ENCODE assay signal across 8 cellular contexts in genomic region chr4:151117371-151117962, GRCh38. TPM values are rescaled to one million over a fixed set of nuclear protein-coding genes. Genes with fewer than 3 reads are reported as not detected.
DNase-seq lines count a peak whose midpoint lies in the region; ATAC-seq and TF ChIP-seq lines count a peak whose summit lies in the region.

No MANE protein-coding gene starts in this region.

- no peak overlapping the region for H3K4me3 Mint-ChIP-seq in T-cell

- POLR2A ChIA-PET in T-cell (lab: Charles Lee): no interaction called here

- H3K36me3 ChIP-seq in kidney epithelial cell (ENCODE audit: control insufficient read depth, insufficient read depth, low read length): no peaks in the 10 kb centered on the region

- no peaks in the 10 kb centered on the region for H3K9me3 Mint-ChIP-seq in T-cell

- peaks cover 3 to 10% (median 3%) of the 10 kb centered on the region in 3 donors for H3K4me1 Mint-ChIP-seq in T-cell

- peaks cover 6% of the 10 kb centered on the region for H3K36me3 Mint-ChIP-seq in T-cell

- no peak overlapping the region for H3K4me3 ChIP-seq in kidney epithelial cell (ENCODE audit: low read depth, low read length)

- ATAC-seq in GM18499 (IDR thresholded peaks at IDR 0.05; ENCODE audit: insufficient read depth, unreplicated experiment) (peak; percentile 94), HG02763 (IDR thresholded peaks at IDR 0.05; ENCODE audit: unreplicated experiment) (peak; percentile 92), T-cell (replicated peaks in 1 of 4) (peak; percentile 70 to 81 (median 72))

- H3K27me3 ChIP-seq in kidney epithelial cell (ENCODE audit: control insufficient read depth, insufficient read depth, low read length): no peaks in the 10 kb centered on the region

- CTCF ChIA-PET in T-cell (lab: Charles Lee): interaction anchor here in 1 of 2 donors (0.7 to 1.5 kb wide), 11 partner anchors 9 to 1966 kb away, joined by 3 to 12 read pairs (median 3); no protein-coding TSS in a partner anchor

- H3K27ac Mint-ChIP-seq in T-cell: no peak overlapping the region

- no peaks in the 10 kb centered on the region for H3K27me3 Mint-ChIP-seq in T-cell

- DNase-seq in AG08396 (ENCODE audit: low spot score): peak; percentile 49
- peak; percentile 34 for DNase-seq in NCI-H1092 (lab: John Stamatoyannopoulos, UW)
- peak in 29 of 34 experiments; percentile 4 to 57 (median 35) for DNase-seq in T-cell
- peak; percentile 32 for DNase-seq in central memory CD4-positive, alpha-beta T cell
- DNase-seq in kidney epithelial cell (ENCODE audit: low read depth): peak; percentile 29
- DNase-seq in stimulated activated CD4-positive, alpha-beta T cell treated with anti-CD3 and anti-CD28 coated beads, Interleukin-4, amount 100 ng/mL, for 4 hours: peak; percentile 28 to 38

- TF ChIP-seq CTCF in kidney epithelial cell (IDR thresholded peaks at IDR 0.05; ENCODE audit: insufficient read depth, low read length, poor library complexity, severe bottlenecking): peak; percentile 75

RNA-seq across cellular contexts. Expression of gene RPS3A, which starts 18.0 kb away (rescaled TPM):
- 1,000 to 10,000 TPM; 2,890 to 3,559 (median 3,361) TPM for total RNA-seq in T-cell
- total RNA-seq in kidney epithelial cell: 4,215 and 4,820 TPM in 2 replicates
